1 cellular context compared by ENCODE assay signal in the genomic region with DNA sequence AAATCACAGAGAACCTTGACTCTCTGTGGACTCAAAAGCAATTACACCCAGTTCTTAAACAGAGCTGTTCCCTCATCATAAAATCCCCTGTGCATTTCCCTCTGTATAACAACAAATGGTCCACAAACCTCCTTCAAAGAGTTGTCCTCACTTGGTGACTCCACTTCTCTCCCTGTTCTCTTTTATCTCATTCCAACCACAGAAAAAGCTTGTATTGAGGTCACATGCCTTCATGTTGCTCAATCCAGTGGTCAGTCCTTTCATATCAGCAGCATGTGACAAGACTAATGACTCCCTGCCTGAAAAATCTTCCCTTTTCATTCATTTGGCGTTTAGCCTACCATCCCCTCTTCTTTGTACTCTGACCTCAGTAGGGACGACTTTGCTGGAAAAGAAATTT.
TF ChIP-seq lines count a peak whose summit lies in the region.

No MANE protein-coding gene starts in this region.

TF ChIP-seq in GM12878, 131 proteins besides CTCF, POLR2A, EP300 and RAD21 (continued from another document and continues in another):
- TF ChIP-seq, protein P1, sequence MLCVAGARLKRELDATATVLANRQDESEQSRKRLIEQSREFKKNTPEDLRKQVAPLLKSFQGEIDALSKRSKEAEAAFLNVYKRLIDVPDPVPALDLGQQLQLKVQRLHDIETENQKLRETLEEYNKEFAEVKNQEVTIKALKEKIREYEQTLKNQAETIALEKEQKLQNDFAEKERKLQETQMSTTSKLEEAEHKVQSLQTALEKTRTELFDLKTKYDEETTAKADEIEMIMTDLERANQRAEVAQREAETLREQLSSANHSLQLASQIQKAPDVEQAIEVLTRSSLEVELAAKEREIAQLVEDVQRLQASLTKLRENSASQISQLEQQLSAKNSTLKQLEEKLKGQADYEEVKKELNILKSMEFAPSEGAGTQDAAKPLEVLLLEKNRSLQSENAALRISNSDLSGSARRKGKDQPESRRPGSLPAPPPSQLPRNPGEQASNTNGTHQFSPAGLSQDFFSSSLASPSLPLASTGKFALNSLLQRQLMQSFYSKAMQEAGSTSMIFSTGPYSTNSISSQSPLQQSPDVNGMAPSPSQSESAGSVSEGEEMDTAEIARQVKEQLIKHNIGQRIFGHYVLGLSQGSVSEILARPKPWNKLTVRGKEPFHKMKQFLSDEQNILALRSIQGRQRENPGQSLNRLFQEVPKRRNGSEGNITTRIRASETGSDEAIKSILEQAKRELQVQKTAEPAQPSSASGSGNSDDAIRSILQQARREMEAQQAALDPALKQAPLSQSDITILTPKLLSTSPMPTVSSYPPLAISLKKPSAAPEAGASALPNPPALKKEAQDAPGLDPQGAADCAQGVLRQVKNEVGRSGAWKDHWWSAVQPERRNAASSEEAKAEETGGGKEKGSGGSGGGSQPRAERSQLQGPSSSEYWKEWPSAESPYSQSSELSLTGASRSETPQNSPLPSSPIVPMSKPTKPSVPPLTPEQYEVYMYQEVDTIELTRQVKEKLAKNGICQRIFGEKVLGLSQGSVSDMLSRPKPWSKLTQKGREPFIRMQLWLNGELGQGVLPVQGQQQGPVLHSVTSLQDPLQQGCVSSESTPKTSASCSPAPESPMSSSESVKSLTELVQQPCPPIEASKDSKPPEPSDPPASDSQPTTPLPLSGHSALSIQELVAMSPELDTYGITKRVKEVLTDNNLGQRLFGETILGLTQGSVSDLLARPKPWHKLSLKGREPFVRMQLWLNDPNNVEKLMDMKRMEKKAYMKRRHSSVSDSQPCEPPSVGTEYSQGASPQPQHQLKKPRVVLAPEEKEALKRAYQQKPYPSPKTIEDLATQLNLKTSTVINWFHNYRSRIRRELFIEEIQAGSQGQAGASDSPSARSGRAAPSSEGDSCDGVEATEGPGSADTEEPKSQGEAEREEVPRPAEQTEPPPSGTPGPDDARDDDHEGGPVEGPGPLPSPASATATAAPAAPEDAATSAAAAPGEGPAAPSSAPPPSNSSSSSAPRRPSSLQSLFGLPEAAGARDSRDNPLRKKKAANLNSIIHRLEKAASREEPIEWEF (IDR thresholded peaks at IDR 0.05; ENCODE audit: insufficient replicate concordance, low read depth, low read length) = no peak
- TF ChIP-seq IKZF2 (IDR thresholded peaks at IDR 0.05) = peak in 1 of 2 experiments; percentile 32; a peak in 3 of 4 replicates
- no peak for TF ChIP-seq ZNF207 (IDR thresholded peaks at IDR 0.05; ENCODE audit: borderline replicate concordance)
- TF ChIP-seq, protein P2, sequence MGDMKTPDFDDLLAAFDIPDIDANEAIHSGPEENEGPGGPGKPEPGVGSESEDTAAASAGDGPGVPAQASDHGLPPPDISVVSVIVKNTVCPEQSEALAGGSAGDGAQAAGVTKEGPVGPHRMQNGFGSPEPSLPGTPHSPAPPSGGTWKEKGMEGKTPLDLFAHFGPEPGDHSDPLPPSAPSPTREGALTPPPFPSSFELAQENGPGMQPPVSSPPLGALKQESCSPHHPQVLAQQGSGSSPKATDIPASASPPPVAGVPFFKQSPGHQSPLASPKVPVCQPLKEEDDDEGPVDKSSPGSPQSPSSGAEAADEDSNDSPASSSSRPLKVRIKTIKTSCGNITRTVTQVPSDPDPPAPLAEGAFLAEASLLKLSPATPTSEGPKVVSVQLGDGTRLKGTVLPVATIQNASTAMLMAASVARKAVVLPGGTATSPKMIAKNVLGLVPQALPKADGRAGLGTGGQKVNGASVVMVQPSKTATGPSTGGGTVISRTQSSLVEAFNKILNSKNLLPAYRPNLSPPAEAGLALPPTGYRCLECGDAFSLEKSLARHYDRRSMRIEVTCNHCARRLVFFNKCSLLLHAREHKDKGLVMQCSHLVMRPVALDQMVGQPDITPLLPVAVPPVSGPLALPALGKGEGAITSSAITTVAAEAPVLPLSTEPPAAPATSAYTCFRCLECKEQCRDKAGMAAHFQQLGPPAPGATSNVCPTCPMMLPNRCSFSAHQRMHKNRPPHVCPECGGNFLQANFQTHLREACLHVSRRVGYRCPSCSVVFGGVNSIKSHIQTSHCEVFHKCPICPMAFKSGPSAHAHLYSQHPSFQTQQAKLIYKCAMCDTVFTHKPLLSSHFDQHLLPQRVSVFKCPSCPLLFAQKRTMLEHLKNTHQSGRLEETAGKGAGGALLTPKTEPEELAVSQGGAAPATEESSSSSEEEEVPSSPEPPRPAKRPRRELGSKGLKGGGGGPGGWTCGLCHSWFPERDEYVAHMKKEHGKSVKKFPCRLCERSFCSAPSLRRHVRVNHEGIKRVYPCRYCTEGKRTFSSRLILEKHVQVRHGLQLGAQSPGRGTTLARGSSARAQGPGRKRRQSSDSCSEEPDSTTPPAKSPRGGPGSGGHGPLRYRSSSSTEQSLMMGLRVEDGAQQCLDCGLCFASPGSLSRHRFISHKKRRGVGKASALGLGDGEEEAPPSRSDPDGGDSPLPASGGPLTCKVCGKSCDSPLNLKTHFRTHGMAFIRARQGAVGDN (IDR thresholded peaks at IDR 0.05) = no peak
- TF ChIP-seq ETV6 (conservative IDR thresholded peaks at IDR 0.05 in 1 of 2, IDR thresholded peaks at IDR 0.05 in 1 of 2; ENCODE audit: borderline replicate concordance in 1 of 2, low read depth in 1 of 2) = no peak
- TF ChIP-seq RFX5 (IDR thresholded peaks at IDR 0.05; ENCODE audit: low read depth, low read length) = no peak
- TF ChIP-seq FOXM1 (IDR thresholded peaks at IDR 0.05; ENCODE audit: low read depth, low read length) = no peak
- TF ChIP-seq SPI1 (IDR thresholded peaks at IDR 0.05; ENCODE audit: borderline replicate concordance, insufficient read depth, low read depth, low read length) = peak; percentile 39; the same call in 1 of the 2 replicates
- TF ChIP-seq, protein P3, sequence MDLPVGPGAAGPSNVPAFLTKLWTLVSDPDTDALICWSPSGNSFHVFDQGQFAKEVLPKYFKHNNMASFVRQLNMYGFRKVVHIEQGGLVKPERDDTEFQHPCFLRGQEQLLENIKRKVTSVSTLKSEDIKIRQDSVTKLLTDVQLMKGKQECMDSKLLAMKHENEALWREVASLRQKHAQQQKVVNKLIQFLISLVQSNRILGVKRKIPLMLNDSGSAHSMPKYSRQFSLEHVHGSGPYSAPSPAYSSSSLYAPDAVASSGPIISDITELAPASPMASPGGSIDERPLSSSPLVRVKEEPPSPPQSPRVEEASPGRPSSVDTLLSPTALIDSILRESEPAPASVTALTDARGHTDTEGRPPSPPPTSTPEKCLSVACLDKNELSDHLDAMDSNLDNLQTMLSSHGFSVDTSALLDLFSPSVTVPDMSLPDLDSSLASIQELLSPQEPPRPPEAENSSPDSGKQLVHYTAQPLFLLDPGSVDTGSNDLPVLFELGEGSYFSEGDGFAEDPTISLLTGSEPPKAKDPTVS (IDR thresholded peaks at IDR 0.05; ENCODE audit: low read depth, low read length) = no peak
- peak; percentile 62 to 67; a peak in 3 of 4 replicates for TF ChIP-seq BHLHE40 (IDR thresholded peaks at IDR 0.05; ENCODE audit: borderline replicate concordance in 1 of 2, low read depth in 2 of 2, low read length in 1 of 2)
- no peak for TF ChIP-seq CHD2 (IDR thresholded peaks at IDR 0.05; ENCODE audit: borderline replicate concordance, low read depth, low read length)
- no peak for TF ChIP-seq NR2F1 (conservative IDR thresholded peaks at IDR 0.05)
- TF ChIP-seq, protein P4, sequence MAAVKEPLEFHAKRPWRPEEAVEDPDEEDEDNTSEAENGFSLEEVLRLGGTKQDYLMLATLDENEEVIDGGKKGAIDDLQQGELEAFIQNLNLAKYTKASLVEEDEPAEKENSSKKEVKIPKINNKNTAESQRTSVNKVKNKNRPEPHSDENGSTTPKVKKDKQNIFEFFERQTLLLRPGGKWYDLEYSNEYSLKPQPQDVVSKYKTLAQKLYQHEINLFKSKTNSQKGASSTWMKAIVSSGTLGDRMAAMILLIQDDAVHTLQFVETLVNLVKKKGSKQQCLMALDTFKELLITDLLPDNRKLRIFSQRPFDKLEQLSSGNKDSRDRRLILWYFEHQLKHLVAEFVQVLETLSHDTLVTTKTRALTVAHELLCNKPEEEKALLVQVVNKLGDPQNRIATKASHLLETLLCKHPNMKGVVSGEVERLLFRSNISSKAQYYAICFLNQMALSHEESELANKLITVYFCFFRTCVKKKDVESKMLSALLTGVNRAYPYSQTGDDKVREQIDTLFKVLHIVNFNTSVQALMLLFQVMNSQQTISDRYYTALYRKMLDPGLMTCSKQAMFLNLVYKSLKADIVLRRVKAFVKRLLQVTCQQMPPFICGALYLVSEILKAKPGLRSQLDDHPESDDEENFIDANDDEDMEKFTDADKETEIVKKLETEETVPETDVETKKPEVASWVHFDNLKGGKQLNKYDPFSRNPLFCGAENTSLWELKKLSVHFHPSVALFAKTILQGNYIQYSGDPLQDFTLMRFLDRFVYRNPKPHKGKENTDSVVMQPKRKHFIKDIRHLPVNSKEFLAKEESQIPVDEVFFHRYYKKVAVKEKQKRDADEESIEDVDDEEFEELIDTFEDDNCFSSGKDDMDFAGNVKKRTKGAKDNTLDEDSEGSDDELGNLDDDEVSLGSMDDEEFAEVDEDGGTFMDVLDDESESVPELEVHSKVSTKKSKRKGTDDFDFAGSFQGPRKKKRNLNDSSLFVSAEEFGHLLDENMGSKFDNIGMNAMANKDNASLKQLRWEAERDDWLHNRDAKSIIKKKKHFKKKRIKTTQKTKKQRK (IDR thresholded peaks at IDR 0.05; ENCODE audit: low read depth, low read length) = no peak
- no peak for TF ChIP-seq JUND (IDR thresholded peaks at IDR 0.05; ENCODE audit: low read depth, low read length)
- TF ChIP-seq KLF5 (IDR thresholded peaks at IDR 0.05; ENCODE audit: partially characterized antibody) = no peak
- TF ChIP-seq POLR2AphosphoS2 (IDR thresholded peaks at IDR 0.05; ENCODE audit: low read depth, low read length) = no peak
- TF ChIP-seq, protein P5, sequence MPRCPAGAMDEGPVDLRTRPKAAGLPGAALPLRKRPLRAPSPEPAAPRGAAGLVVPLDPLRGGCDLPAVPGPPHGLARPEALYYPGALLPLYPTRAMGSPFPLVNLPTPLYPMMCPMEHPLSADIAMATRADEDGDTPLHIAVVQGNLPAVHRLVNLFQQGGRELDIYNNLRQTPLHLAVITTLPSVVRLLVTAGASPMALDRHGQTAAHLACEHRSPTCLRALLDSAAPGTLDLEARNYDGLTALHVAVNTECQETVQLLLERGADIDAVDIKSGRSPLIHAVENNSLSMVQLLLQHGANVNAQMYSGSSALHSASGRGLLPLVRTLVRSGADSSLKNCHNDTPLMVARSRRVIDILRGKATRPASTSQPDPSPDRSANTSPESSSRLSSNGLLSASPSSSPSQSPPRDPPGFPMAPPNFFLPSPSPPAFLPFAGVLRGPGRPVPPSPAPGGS (IDR thresholded peaks at IDR 0.05; ENCODE audit: borderline replicate concordance, insufficient read depth, low read depth, low read length, poor library complexity, severe bottlenecking) = no peak
- TF ChIP-seq ESRRA (IDR thresholded peaks at IDR 0.05; ENCODE audit: low read length) = no peak
- no peak for TF ChIP-seq ZBED1 (IDR thresholded peaks at IDR 0.05; ENCODE audit: borderline replicate concordance)
- TF ChIP-seq MEF2A (IDR thresholded peaks at IDR 0.05; ENCODE audit: insufficient read depth, low read depth, low read length) = no peak
- TF ChIP-seq, protein P6, sequence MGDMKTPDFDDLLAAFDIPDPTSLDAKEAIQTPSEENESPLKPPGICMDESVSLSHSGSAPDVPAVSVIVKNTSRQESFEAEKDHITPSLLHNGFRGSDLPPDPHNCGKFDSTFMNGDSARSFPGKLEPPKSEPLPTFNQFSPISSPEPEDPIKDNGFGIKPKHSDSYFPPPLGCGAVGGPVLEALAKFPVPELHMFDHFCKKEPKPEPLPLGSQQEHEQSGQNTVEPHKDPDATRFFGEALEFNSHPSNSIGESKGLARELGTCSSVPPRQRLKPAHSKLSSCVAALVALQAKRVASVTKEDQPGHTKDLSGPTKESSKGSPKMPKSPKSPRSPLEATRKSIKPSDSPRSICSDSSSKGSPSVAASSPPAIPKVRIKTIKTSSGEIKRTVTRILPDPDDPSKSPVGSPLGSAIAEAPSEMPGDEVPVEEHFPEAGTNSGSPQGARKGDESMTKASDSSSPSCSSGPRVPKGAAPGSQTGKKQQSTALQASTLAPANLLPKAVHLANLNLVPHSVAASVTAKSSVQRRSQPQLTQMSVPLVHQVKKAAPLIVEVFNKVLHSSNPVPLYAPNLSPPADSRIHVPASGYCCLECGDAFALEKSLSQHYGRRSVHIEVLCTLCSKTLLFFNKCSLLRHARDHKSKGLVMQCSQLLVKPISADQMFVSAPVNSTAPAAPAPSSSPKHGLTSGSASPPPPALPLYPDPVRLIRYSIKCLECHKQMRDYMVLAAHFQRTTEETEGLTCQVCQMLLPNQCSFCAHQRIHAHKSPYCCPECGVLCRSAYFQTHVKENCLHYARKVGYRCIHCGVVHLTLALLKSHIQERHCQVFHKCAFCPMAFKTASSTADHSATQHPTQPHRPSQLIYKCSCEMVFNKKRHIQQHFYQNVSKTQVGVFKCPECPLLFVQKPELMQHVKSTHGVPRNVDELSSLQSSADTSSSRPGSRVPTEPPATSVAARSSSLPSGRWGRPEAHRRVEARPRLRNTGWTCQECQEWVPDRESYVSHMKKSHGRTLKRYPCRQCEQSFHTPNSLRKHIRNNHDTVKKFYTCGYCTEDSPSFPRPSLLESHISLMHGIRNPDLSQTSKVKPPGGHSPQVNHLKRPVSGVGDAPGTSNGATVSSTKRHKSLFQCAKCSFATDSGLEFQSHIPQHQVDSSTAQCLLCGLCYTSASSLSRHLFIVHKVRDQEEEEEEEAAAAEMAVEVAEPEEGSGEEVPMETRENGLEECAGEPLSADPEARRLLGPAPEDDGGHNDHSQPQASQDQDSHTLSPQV (IDR thresholded peaks at IDR 0.05) = no peak
- TF ChIP-seq RUNX3 (IDR thresholded peaks at IDR 0.05; ENCODE audit: low read length) = peak; percentile 93
- TF ChIP-seq CREB1 (IDR thresholded peaks at IDR 0.05; ENCODE audit: low read depth) = no peak
- no peak for TF ChIP-seq CREM (IDR thresholded peaks at IDR 0.05; ENCODE audit: low read depth)
- no peak for TF ChIP-seq NRF1 (conservative IDR thresholded peaks at IDR 0.05; ENCODE audit: low read depth, low read length)
- no peak for TF ChIP-seq CBX5 (IDR thresholded peaks at IDR 0.05; ENCODE audit: low read depth)
- no peak for TF ChIP-seq KAT2A (conservative IDR thresholded peaks at IDR 0.05; ENCODE audit: control insufficient read depth, low read depth, low read length)
- TF ChIP-seq GATAD2B (conservative IDR thresholded peaks at IDR 0.05; ENCODE audit: low read depth) = no peak
- TF ChIP-seq SIX5 (IDR thresholded peaks at IDR 0.05; ENCODE audit: low read depth, low read length, severe bottlenecking) = no peak
- no peak for TF ChIP-seq POU2F2 (IDR thresholded peaks at IDR 0.05; ENCODE audit: borderline replicate concordance, low read depth, low read length)
- TF ChIP-seq CHD4 (IDR thresholded peaks at IDR 0.05) = no peak
- TF ChIP-seq SREBF2 (IDR thresholded peaks at IDR 0.05; ENCODE audit: low read length) = no peak
- TF ChIP-seq HCFC1 (IDR thresholded peaks at IDR 0.05; ENCODE audit: low read length) = no peak
- no peak for TF ChIP-seq CHD1 (IDR thresholded peaks at IDR 0.05; ENCODE audit: low read depth, low read length)
- no peak for TF ChIP-seq HDAC6 (IDR thresholded peaks at IDR 0.05; ENCODE audit: unreplicated experiment)
- no peak for TF ChIP-seq SUZ12 (IDR thresholded peaks at IDR 0.05; ENCODE audit: unreplicated experiment)
- TF ChIP-seq, protein P7, sequence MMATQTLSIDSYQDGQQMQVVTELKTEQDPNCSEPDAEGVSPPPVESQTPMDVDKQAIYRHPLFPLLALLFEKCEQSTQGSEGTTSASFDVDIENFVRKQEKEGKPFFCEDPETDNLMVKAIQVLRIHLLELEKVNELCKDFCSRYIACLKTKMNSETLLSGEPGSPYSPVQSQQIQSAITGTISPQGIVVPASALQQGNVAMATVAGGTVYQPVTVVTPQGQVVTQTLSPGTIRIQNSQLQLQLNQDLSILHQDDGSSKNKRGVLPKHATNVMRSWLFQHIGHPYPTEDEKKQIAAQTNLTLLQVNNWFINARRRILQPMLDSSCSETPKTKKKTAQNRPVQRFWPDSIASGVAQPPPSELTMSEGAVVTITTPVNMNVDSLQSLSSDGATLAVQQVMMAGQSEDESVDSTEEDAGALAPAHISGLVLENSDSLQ (IDR thresholded peaks at IDR 0.05) = no peak
